34 cellular contexts compared by ENCODE assay signal in genomic region chr5:76926329-76927105, GRCh38. TPM values are rescaled to one million over a fixed set of nuclear protein-coding genes. Genes with fewer than 3 reads are reported as not detected.
DNase-seq lines count a peak whose midpoint lies in the region; ATAC-seq and TF ChIP-seq lines count a peak whose summit lies in the region.
"Had no signal": no experiment of that assay in that cellular context is flagged by ENCODE, and none has a peak within 500 bp of the region (broad histone marks: within the 10 kb centered on the region; RNA-seq: fewer than 3 reads in every experiment).

No MANE protein-coding gene starts in this region.

- TF ChIP-seq POLR2A in tibial nerve (IDR thresholded peaks at IDR 0.05) = no peak

- in situ Hi-C loops in KBM-7 (cut with MboI; ENCODE audit: low pct_unique_long_range_greater_than_20kb, low sequenced_read_pairs) (no loop called here), brain microvascular endothelial cell (cut with HindIII; ENCODE audit: low pct_ligation_motif_present, low sequenced_read_pairs) (no loop called here)

- peaks cover 8% of the 10 kb centered on the region for H3K4me1 ChIP-seq in smooth muscle cell (ENCODE audit: low read depth)
- no peaks in the 10 kb centered on the region for H3K4me1 ChIP-seq in tibial nerve
- H3K4me1 ChIP-seq: colonic mucosa, pancreas, suprapubic skin, upper lobe of right lung had no signal

- WGBS in smooth muscle cell (ENCODE audit: low lambda C conversion rate) = 33% methylated on average over 6 of the region's 6 CpGs
- 52 to 55% methylated on average over 6 of the region's 6 CpGs for WGBS in tibial nerve, 2 donors

- peak overlapping the region; percentile 81 for H2AFZ ChIP-seq in smooth muscle cell (ENCODE audit: low read depth)
- H2AFZ ChIP-seq: GM23248 had no signal

- peak overlapping the region; percentile 60 for H3K4me2 ChIP-seq in smooth muscle cell

- H3K79me2 ChIP-seq in smooth muscle cell (ENCODE audit: low read depth) = no peaks in the 10 kb centered on the region

- H3K36me3 ChIP-seq in brain microvascular endothelial cell (replicated peaks) (no peaks in the 10 kb centered on the region), smooth muscle cell (ENCODE audit: low read depth) (no peaks in the 10 kb centered on the region), tibial nerve (no peaks in the 10 kb centered on the region)
- H3K36me3 ChIP-seq: cardiac muscle cell, colonic mucosa, pancreas, suprapubic skin, upper lobe of right lung had no signal

- no peaks in the 10 kb centered on the region for H4K20me1 ChIP-seq in smooth muscle cell (ENCODE audit: low read depth)

- no peaks in the 10 kb centered on the region for H3K27me3 ChIP-seq in brain microvascular endothelial cell (replicated peaks)
- H3K27me3 ChIP-seq in smooth muscle cell (ENCODE audit: low read depth) = no peaks in the 10 kb centered on the region
- H3K27me3 ChIP-seq in tibial nerve = no peaks in the 10 kb centered on the region
- H3K27me3 ChIP-seq: cardiac muscle cell, colonic mucosa, pancreas, suprapubic skin, upper lobe of right lung had no signal

- no peak for ATAC-seq in GM19397 (IDR thresholded peaks at IDR 0.05; ENCODE audit: unreplicated experiment)
- ATAC-seq: activated naive CD4-positive, alpha-beta T cell treated with anti-CD3 and anti-CD28 coated beads, Interleukin-2, amount 50 U/mL, for 72 hours; mucosa of descending colon; Panc1; pancreas; upper lobe of right lung had no signal

- H3K9me3 ChIP-seq in smooth muscle cell (replicated peaks; ENCODE audit: low read depth) = no peaks in the 10 kb centered on the region
- no peaks in the 10 kb centered on the region for H3K9me3 ChIP-seq in tibial nerve
- H3K9me3 ChIP-seq: colonic mucosa, mucosa of descending colon, pancreas, suprapubic skin, upper lobe of right lung had no signal

- H3K4me3 ChIP-seq in brain microvascular endothelial cell (ENCODE audit: low read depth, low read length) (no peak overlapping the region), smooth muscle cell (no peak overlapping the region), tibial nerve (no peak overlapping the region)
- H3K4me3 ChIP-seq: cardiac muscle cell, colonic mucosa, GM23248, mucosa of descending colon, pancreas, suprapubic skin, upper lobe of right lung had no signal

- H3K9ac ChIP-seq in smooth muscle cell (ENCODE audit: low read depth) = peak overlapping the region; percentile 21
- H3K9ac ChIP-seq: GM23248 had no signal

- H3F3A ChIP-seq in smooth muscle cell (ENCODE audit: low read depth) = no peaks in the 10 kb centered on the region

- DNase-seq in KBM-7 = peak; percentile 53
- DNase-seq in brain microvascular endothelial cell = peak; percentile 38
- DNase-seq in left kidney (ENCODE audit: low read depth, low spot score) = peak; percentile 49
- no peak for DNase-seq in smooth muscle cell (lab: John Stamatoyannopoulos, UW; ENCODE audit: unreplicated experiment)
- no peak for DNase-seq in tibial nerve (ENCODE audit: low spot score in 2 of 2)
- no peak for DNase-seq in mesenteric fat pad (ENCODE audit: low spot score)
- DNase-seq: activated CD4-positive, alpha-beta T cell treated with anti-CD3 and anti-CD28 coated beads for 48 hours; C1 segment of cervical spinal cord; colonic mucosa; COR-L47; DMS53; effector CD4-positive, alpha-beta T cell; GDM1; GM23248; HFFc6; Karpas-422; mucosa of descending colon; MV-4-11; NCI-H146; NCI-H2107; NCI-H345; NCI-H748 treated with DMSO at 0.1 percent for 48 hours; pancreas; SHP77; stimulated activated CD4-positive, alpha-beta T cell treated with anti-CD3 and anti-CD28 coated beads, Interleukin-1b, Interleukin-23, amount 100 ng/mL, for 48 hours; stimulated activated naive CD4-positive, alpha-beta T cell treated with Interleukin-2 at 50 U/mL for 16 hours; upper lobe of right lung had no signal

- no peak for TF ChIP-seq EP300 in tibial nerve (IDR thresholded peaks at IDR 0.05)

- H3K27ac ChIP-seq in brain microvascular endothelial cell (peak overlapping the region; percentile 50), smooth muscle cell (ENCODE audit: low read depth) (peak overlapping the region; percentile 45), tibial nerve (no peak overlapping the region)
- H3K27ac ChIP-seq: cardiac muscle cell, colonic mucosa, GM23248, pancreas, suprapubic skin, upper lobe of right lung had no signal

- no peak for TF ChIP-seq CTCF in brain microvascular endothelial cell (IDR thresholded peaks at IDR 0.05; ENCODE audit: low read depth, low read length, missing control alignments)
- TF ChIP-seq CTCF in smooth muscle cell (IDR thresholded peaks at IDR 0.05; ENCODE audit: borderline replicate concordance, insufficient read depth, poor library complexity, severe bottlenecking) = no peak
- TF ChIP-seq CTCF in tibial nerve (IDR thresholded peaks at IDR 0.05) = no peak

RNA-seq across cellular contexts. Expression of gene CRHBP, which starts 26.3 kb away (rescaled TPM):
- 51.1 and 79.5 TPM in 2 replicates for total RNA-seq in smooth muscle cell
- polyA plus RNA-seq in smooth muscle cell = 24.4 and 48.2 TPM in 2 replicates
- total RNA-seq in tibial nerve = 1 to 10 TPM in 2 of 4 donors, not detected in 2; 1.4 to 2.1 TPM
- total RNA-seq in mesenteric fat pad = 4.9 TPM
- total RNA-seq: epithelial cell of proximal tubule, GM23248, HFFc6 had no signal
- polyA plus RNA-seq: GM23248, neural cell had no signal

Comparison
In these comparisons a context has a peak if more than half of its experiments do, and no peak if none do; other contexts are left out.
1. DNase-seq: peak in KBM-7 (single experiment), brain microvascular endothelial cell (single experiment) and left kidney (single experiment); none in smooth muscle cell (single experiment), tibial nerve (0 of 2) and mesenteric fat pad (single experiment).
2. H3K27ac ChIP-seq: peak in brain microvascular endothelial cell (single experiment) and smooth muscle cell (single experiment); none in tibial nerve (0 of 4).